In genomic region chr7:103989200-103989784, GRCh38 we compare ENCODE assay signal across 8 cellular contexts. TPM values are rescaled to one million over a fixed set of nuclear protein-coding genes. Genes with fewer than 3 reads are reported as not detected.
A peak's percentile ranks its signal among the peaks of the same experiment; 100 is the strongest.
DNase-seq lines count a peak whose midpoint lies in the region; ATAC-seq and TF ChIP-seq lines count a peak whose summit lies in the region.

TSS of gene RELN (minus strand) at chr7:103989658. CDS start at chr7:103989356, 302 bp downstream.

- intact Hi-C loops in activated naive CD4-positive, alpha-beta T cell treated with anti-CD3 and anti-CD28 coated beads for 36 hours (cut with micrococcal nuclease), result no loop called here
- intact Hi-C loops in dorsolateral prefrontal cortex (cut with DNase I) (no loop called here), mucosa of descending colon (cut with DNase I, micrococcal nuclease) (no loop called here)

- peak; percentile 27 for ATAC-seq in mucosa of descending colon
- ATAC-seq in GM18867 (IDR thresholded peaks at IDR 0.05; ENCODE audit: unreplicated experiment), result no peak
- no peak for ATAC-seq in HG03460 (IDR thresholded peaks at IDR 0.05; ENCODE audit: unreplicated experiment)
- no peak for ATAC-seq in GM19023 (IDR thresholded peaks at IDR 0.05; ENCODE audit: unreplicated experiment)

- DNase-seq in activated naive CD4-positive, alpha-beta T cell treated with anti-CD3 and anti-CD28 coated beads for 36 hours, result no peak
- no peak for DNase-seq in activated naive CD4-positive, alpha-beta T cell (lab: John Stamatoyannopoulos, UW)
- DNase-seq in NCI-H446 treated with DMSO at 0.1 percent for 48 hours (lab: John Stamatoyannopoulos, UW) (peak; percentile 38), dorsolateral prefrontal cortex (peak in 1 of 10 donors; percentile 70), mucosa of descending colon (no peak)

- CTCF ChIA-PET in activated naive CD4-positive, alpha-beta T cell treated with anti-CD3 and anti-CD28 coated beads for 36 hours (lab: Charles Lee), result no interaction called here

- peaks cover 32% of the 10 kb centered on the region for H3K27me3 Mint-ChIP-seq in activated naive CD4-positive, alpha-beta T cell treated with anti-CD3 and anti-CD28 coated beads for 36 hours (ENCODE audit: low read depth)

- TF ChIP-seq CTCF in dorsolateral prefrontal cortex (IDR thresholded peaks at IDR 0.05 in 54 of 56, conservative IDR thresholded peaks at IDR 0.05 in 2 of 56; ENCODE audit: low read depth in 1 of 56, partially characterized antibody in 56 of 56) (no peak), mucosa of descending colon (IDR thresholded peaks at IDR 0.05) (no peak)

- H3K9me3 ChIP-seq in mucosa of descending colon, result no peaks in the 10 kb centered on the region

- H3K27ac ChIP-seq in dorsolateral prefrontal cortex, result peak within 1 kb of the TSS in 2 of 59 donors; percentile 7 to 93

- no peak within 1 kb of the TSS for H3K27ac Mint-ChIP-seq in activated naive CD4-positive, alpha-beta T cell treated with anti-CD3 and anti-CD28 coated beads for 36 hours

- H3K27me3 ChIP-seq in dorsolateral prefrontal cortex, result peaks cover 0 to 68% (median 50%) of the 10 kb centered on the region in 45 donors

- peaks cover 4% of the 10 kb centered on the region for H3K4me1 ChIP-seq in mucosa of descending colon (ENCODE audit: low read depth)

- H3K4me3 ChIP-seq in dorsolateral prefrontal cortex (peak within 1 kb of the TSS; percentile 27 to 70 (median 54)), mucosa of descending colon (no peak within 1 kb of the TSS)

- peak within 1 kb of the TSS; percentile 63 for H3K4me3 Mint-ChIP-seq in activated naive CD4-positive, alpha-beta T cell treated with anti-CD3 and anti-CD28 coated beads for 36 hours

- peaks cover 10% of the 10 kb centered on the region for H3K4me1 Mint-ChIP-seq in activated naive CD4-positive, alpha-beta T cell treated with anti-CD3 and anti-CD28 coated beads for 36 hours (ENCODE audit: low read depth)

- H3K36me3 ChIP-seq in mucosa of descending colon (ENCODE audit: low read depth), result no peaks in the 10 kb centered on the region

- H3K36me3 Mint-ChIP-seq in activated naive CD4-positive, alpha-beta T cell treated with anti-CD3 and anti-CD28 coated beads for 36 hours (ENCODE audit: low read depth), result no peaks in the 10 kb centered on the region

- no peaks in the 10 kb centered on the region for H3K9me3 Mint-ChIP-seq in activated naive CD4-positive, alpha-beta T cell treated with anti-CD3 and anti-CD28 coated beads for 36 hours

RNA-seq across cellular contexts. Expression of gene RELN, which starts in this region (rescaled TPM):
- not detected for total RNA-seq in activated naive CD4-positive, alpha-beta T cell treated with anti-CD3 and anti-CD28 coated beads for 36 hours
- total RNA-seq in dorsolateral prefrontal cortex (10 to 100 TPM in 93 of 120 experiments, 1 to 10 TPM in 27; 5.1 to 58.9 (median 15.2) TPM), mucosa of descending colon (1 to 10 TPM; 1.1 to 4.4 (median 2.4) TPM)
